ENCODE assay signal across 15 cellular contexts in genomic region chr11:57316017-57316416, GRCh38. TPM values are rescaled to one million over a fixed set of nuclear protein-coding genes. Genes with fewer than 3 reads are reported as not detected.
DNase-seq lines count a peak whose midpoint lies in the region; TF ChIP-seq lines count a peak whose summit lies in the region.
"Had no signal": no experiment of that assay in that cellular context is flagged by ENCODE, and none has a peak within 500 bp of the region (broad histone marks: within the 10 kb centered on the region; RNA-seq: fewer than 3 reads in every experiment).

No MANE protein-coding gene starts in this region.

- H3K27me3 ChIP-seq in A673 (replicated peaks; ENCODE audit: insufficient read depth, low read depth, low read length, poor library complexity) (no peaks in the 10 kb centered on the region), esophagus squamous epithelium (no peaks in the 10 kb centered on the region), prostate gland (replicated peaks; ENCODE audit: insufficient read depth) (no peaks in the 10 kb centered on the region)

- POLR2A ChIA-PET in A673 (lab: Charles Lee; ENCODE audit: low non-redundant PET), result interaction anchor here (0.7 kb wide), 1 partner anchor 1534 kb away, joined by 4 read pairs; no protein-coding TSS in a partner anchor

- CTCF ChIA-PET in A673 (lab: Charles Lee), result no interaction called here

- BruUV-seq in A673 (replicated peaks; lab: Mats Ljungman, UMichigan), result no TSS peak

- H3K36me3 ChIP-seq in A673 (ENCODE audit: insufficient read depth, low read length, poor library complexity, severe bottlenecking) (peaks cover 78% of the 10 kb centered on the region), esophagus squamous epithelium (peaks cover 47 to 90% (median 50%) of the 10 kb centered on the region in 3 donors), prostate gland (peaks cover 6 to 43% of the 10 kb centered on the region in 2 donors)

- TF ChIP-seq POLR2A in esophagus squamous epithelium (IDR thresholded peaks at IDR 0.05), result no peak
- TF ChIP-seq POLR2A in prostate gland (IDR thresholded peaks at IDR 0.05), result no peak

- no peak overlapping the region for H3K4me3 ChIP-seq in A673 (ENCODE audit: low read depth, low read length, poor library complexity, severe bottlenecking)
- H3K4me3 ChIP-seq in esophagus squamous epithelium, result no peak overlapping the region
- no peak overlapping the region for H3K4me3 ChIP-seq in prostate gland

- TF ChIP-seq CTCF in A673 (conservative IDR thresholded peaks at IDR 0.05; ENCODE audit: low read depth, low read length), result no peak
- TF ChIP-seq CTCF in esophagus squamous epithelium (IDR thresholded peaks at IDR 0.05), result no peak
- TF ChIP-seq CTCF in prostate gland (IDR thresholded peaks at IDR 0.05), result no peak

- intact Hi-C loops in A673 (cut with micrococcal nuclease; ENCODE audit: unreplicated experiment), result no loop called here
- intact Hi-C loops in esophagus squamous epithelium (cut with DNase I), result no loop called here
- intact Hi-C loops in prostate gland (cut with DNase I), result no loop called here

- 50 to 64% methylated on average over 3 of the region's 3 CpGs for WGBS in esophagus squamous epithelium, 2 donors
- 59% methylated on average over 3 of the region's 3 CpGs for WGBS in prostate gland

- peak overlapping the region; percentile 47 for H3K27ac ChIP-seq in A673 (ENCODE audit: low read depth, low read length, poor library complexity, severe bottlenecking)
- peak overlapping the region in 3 of 4 donors; percentile 54 to 100 (median 72) for H3K27ac ChIP-seq in esophagus squamous epithelium
- peak overlapping the region; percentile 41 to 68 for H3K27ac ChIP-seq in prostate gland
- H3K27ac ChIP-seq: HL-60 had no signal

- DNase-seq in A673 (ENCODE audit: low spot score) (no peak), NCI-H187 (lab: John Stamatoyannopoulos, UW) (peak; percentile 46 to 55), esophagus squamous epithelium (lab: John Stamatoyannopoulos, UW) (no peak), prostate gland (ENCODE audit: low spot score) (no peak), NAMALWA (ENCODE audit: low spot score) (no peak), NCI-H2107 (lab: John Stamatoyannopoulos, UW) (no peak), RKO (ENCODE audit: low spot score) (no peak), Ammon's horn (ENCODE audit: low spot score) (no peak)
- DNase-seq: activated CD4-positive, alpha-beta T cell treated with anti-CD3 and anti-CD28 coated beads, Interleukin-2, amount 50 U/mL, for 48 hours; effector memory CD4-positive, alpha-beta T cell; foreskin melanocyte; SHP77 treated with DMSO at 0.1 percent for 48 hours; T1000 had no signal

- peaks cover 21% of the 10 kb centered on the region for H3K4me1 ChIP-seq in A673 (ENCODE audit: insufficient read depth, low read length, poor library complexity, severe bottlenecking)
- peaks cover 37 to 100% (median 78%) of the 10 kb centered on the region in 3 donors for H3K4me1 ChIP-seq in esophagus squamous epithelium
- H3K4me1 ChIP-seq in prostate gland (replicated peaks), result peaks cover 41% of the 10 kb centered on the region

- H3K9me3 ChIP-seq in A673 (ENCODE audit: low read depth, low read length, poor library complexity, severe bottlenecking) (no peaks in the 10 kb centered on the region), esophagus squamous epithelium (no peaks in the 10 kb centered on the region), prostate gland (no peaks in the 10 kb centered on the region)

RNA-seq across cellular contexts. Expression of gene TNKS1BP1, which starts 8.7 kb away (rescaled TPM):
- 80.4 and 88.8 TPM in 2 replicates for total RNA-seq in A673 (2021)
- 100 to 1,000 TPM in 3 of 4 donors, 10 to 100 TPM in 1; 94.6 to 212 (median 124) TPM for total RNA-seq in esophagus squamous epithelium
- 100 to 1,000 TPM; 140 to 158 TPM for total RNA-seq in prostate gland

RNA-seq across cellular contexts. Expression of gene SSRP1, which starts 19.7 kb away (rescaled TPM):
- total RNA-seq in A673 (2021), result 393 and 399 TPM in 2 replicates
- total RNA-seq in esophagus squamous epithelium, result 10 to 100 TPM; 49.0 to 98.8 (median 81.3) TPM
- 10 to 100 TPM; 82.6 to 85.4 TPM for total RNA-seq in prostate gland

RNA-seq across cellular contexts. Expression of gene P2RX3, which starts 22.1 kb away (rescaled TPM):
- not detected in 2 replicates for total RNA-seq in A673 (2021)
- not detected for total RNA-seq in esophagus squamous epithelium
- under 1 TPM in 1 of 2 donors, not detected in 1; 0.40 TPM for total RNA-seq in prostate gland
- total RNA-seq: naive thymus-derived CD8-positive, alpha-beta T cell had no signal

Comparison
In these comparisons a context has a peak if more than half of its experiments do, and no peak if none do; other contexts are left out.
1. DNase-seq: peak in NCI-H187 (2 of 2); none in A673 (single experiment), esophagus squamous epithelium (single experiment), prostate gland (single experiment), NAMALWA (single experiment), NCI-H2107 (single experiment), RKO (single experiment) and Ammon's horn (single experiment).
2. Peak in every context shown above with its lines, with median percentiles within 50 percentile points of each other: H3K27ac ChIP-seq.